In genomic region chr9:6106576-6107339, GRCh38 we compare ENCODE assay signal across 8 cellular contexts.
A peak's percentile ranks its signal among the peaks of the same experiment; 100 is the strongest.
DNase-seq lines count a peak whose midpoint lies in the region; ATAC-seq, FAIRE-seq and TF ChIP-seq lines count a peak whose summit lies in the region.

No MANE protein-coding gene starts in this region.

- H3K27ac ChIP-seq in upper lobe of right lung = no peak overlapping the region

- no peaks in the 10 kb centered on the region for H3K36me3 ChIP-seq in upper lobe of right lung

- DNase-seq in NCI-H1105 treated with DMSO at 0.1 percent for 48 hours (lab: John Stamatoyannopoulos, UW) (peak; percentile 1), NCI-H1105 (lab: John Stamatoyannopoulos, UW) (no peak), H54 (ENCODE audit: insufficient read length, low spot score) (peak; percentile 36), M059J (ENCODE audit: low read depth) (peak; percentile 80), astrocyte of the spinal cord (ENCODE audit: low read depth, low spot score) (no peak), iPS-NIHi7 (ENCODE audit: extremely low spot score) (peak; percentile 74), upper lobe of right lung (no peak), NCI-H1048 (lab: John Stamatoyannopoulos, UW) (no peak)

- no peaks in the 10 kb centered on the region for H3K9me3 ChIP-seq in upper lobe of right lung

- intact Hi-C loops in upper lobe of right lung (cut with DNase I) = no loop called here

- peak; percentile 95 for FAIRE-seq in H54 (lab: Jason Lieb, UNC)

- peak; percentile 36 for TF ChIP-seq CTCF in astrocyte of the spinal cord (IDR thresholded peaks at IDR 0.05; ENCODE audit: low read depth, low read length)
- TF ChIP-seq CTCF in upper lobe of right lung (IDR thresholded peaks at IDR 0.05) = peak; percentile 41

- in situ Hi-C loops in astrocyte of the spinal cord (cut with HindIII; ENCODE audit: low sequenced_read_pairs) = no loop called here

- H3K4me3 ChIP-seq in astrocyte of the spinal cord (ENCODE audit: low read depth, low read length) = no peak overlapping the region
- no peak overlapping the region for H3K4me3 ChIP-seq in upper lobe of right lung

- peak; percentile 67 for ATAC-seq in upper lobe of right lung

- no peak for TF ChIP-seq POLR2A in H54 (IDR thresholded peaks at IDR 0.05; ENCODE audit: low read depth, low read length)

- no peaks in the 10 kb centered on the region for H3K4me1 ChIP-seq in upper lobe of right lung

- no peaks in the 10 kb centered on the region for H3K27me3 ChIP-seq in upper lobe of right lung

Comparison
In these comparisons a context has a peak if more than half of its experiments do, and no peak if none do; other contexts are left out.
1. DNase-seq: peak in NCI-H1105 treated with DMSO at 0.1 percent for 48 hours (single experiment), H54 (single experiment), M059J (single experiment) and iPS-NIHi7 (single experiment); none in NCI-H1105 (single experiment), astrocyte of the spinal cord (single experiment), upper lobe of right lung (single experiment) and NCI-H1048 (single experiment).